22 cellular contexts compared by ENCODE assay signal in the genomic region with DNA sequence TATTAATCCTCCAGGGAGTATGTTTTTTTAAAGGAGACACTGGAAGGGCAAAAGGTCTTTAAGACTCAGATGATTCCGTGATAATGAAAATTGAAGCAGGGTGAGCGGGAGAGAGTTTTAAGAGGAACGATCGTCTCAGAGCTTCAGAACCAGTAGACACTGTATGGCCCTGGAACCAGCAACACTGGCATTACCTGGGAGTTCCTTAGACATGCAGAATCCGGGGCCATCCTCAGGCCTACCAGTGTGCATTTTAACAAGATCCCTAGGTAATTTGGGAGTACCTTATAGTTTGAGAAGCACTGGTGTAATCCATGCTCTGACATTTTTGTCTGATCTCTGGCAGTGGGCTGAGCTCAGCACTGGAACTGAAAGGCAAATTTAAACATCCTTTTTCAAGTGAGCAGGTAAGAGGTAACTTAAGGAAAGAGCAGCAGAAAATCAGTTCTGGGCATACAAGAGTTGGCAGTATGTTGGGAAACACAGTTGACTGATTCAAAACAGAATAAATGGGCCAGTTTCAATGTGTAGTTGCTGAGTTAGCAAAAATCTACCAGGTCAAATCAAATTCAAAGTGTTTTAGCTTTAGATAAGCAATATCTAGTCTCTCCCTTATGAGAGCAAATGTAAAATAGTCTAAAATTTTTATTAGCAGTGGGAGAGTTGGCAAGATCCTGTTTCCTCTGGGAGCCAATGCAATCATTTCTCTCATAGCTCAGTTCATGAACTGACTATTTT.
DNase-seq lines count a peak whose midpoint lies in the region; ATAC-seq, FAIRE-seq and TF ChIP-seq lines count a peak whose summit lies in the region.
"Had no signal": no experiment of that assay in that cellular context is flagged by ENCODE, and none has a peak within 500 bp of the region (broad histone marks: within the 10 kb centered on the region; RNA-seq: fewer than 3 reads in every experiment).

No MANE protein-coding gene starts in this region.

- H2AFZ ChIP-seq in K562 (ENCODE audit: low read depth, low read length) (no peak overlapping the region), smooth muscle cell (ENCODE audit: low read depth) (no peak overlapping the region)

- H3K9ac ChIP-seq in K562 (ENCODE audit: insufficient read depth in 1 of 2, low read depth in 2 of 2, low read length in 2 of 2): no peak overlapping the region
- H3K9ac ChIP-seq in smooth muscle cell (ENCODE audit: low read depth): no peak overlapping the region

- H3K36me3 ChIP-seq in HEK293 (ENCODE audit: control insufficient read depth in 2 of 2, insufficient read depth in 1 of 2, low read length in 2 of 2) (no peaks in the 10 kb centered on the region), K562 (ENCODE audit: control insufficient read depth, insufficient read depth, low read length) (no peaks in the 10 kb centered on the region), smooth muscle cell (ENCODE audit: low read depth) (no peaks in the 10 kb centered on the region)
- H3K36me3 ChIP-seq: SJSA1 had no signal

- no peaks in the 10 kb centered on the region for H3K9me1 ChIP-seq in K562 (ENCODE audit: control insufficient read depth, insufficient read depth, low read length)

- ATAC-seq in K562 (no peak), right cardiac atrium (no peak)
- ATAC-seq: GM12878 had no signal

- H3K4me1 ChIP-seq in HEK293 (ENCODE audit: control insufficient read depth, insufficient read depth, low read length) (peaks cover 20% of the 10 kb centered on the region), K562 (replicated peaks in 1 of 2; ENCODE audit: control insufficient read depth in 2 of 2, insufficient read depth in 2 of 2, low read length in 2 of 2) (no peaks in the 10 kb centered on the region), smooth muscle cell (ENCODE audit: low read depth) (peaks cover 9% of the 10 kb centered on the region), right cardiac atrium (ENCODE audit: control insufficient read depth, insufficient read depth, low read length) (no peaks in the 10 kb centered on the region)
- H3K4me1 ChIP-seq: SJSA1 had no signal

- no TSS peak for BruUV-seq in K562 (replicated peaks; lab: Mats Ljungman, UMichigan)

- no peak for DNase-seq in K562 (ENCODE audit: extremely low read depth in 1 of 4, low spot score in 3 of 4)
- DNase-seq in smooth muscle cell (lab: John Stamatoyannopoulos, UW; ENCODE audit: unreplicated experiment): no peak
- DNase-seq in activated naive CD8-positive, alpha-beta T cell treated with anti-CD3 and anti-CD28 coated beads for 36 hours: no peak
- DNase-seq in GF-D8 (lab: John Stamatoyannopoulos, UW): no peak
- DNase-seq in right cardiac atrium: no peak
- DNase-seq: C1 segment of cervical spinal cord; CD4-positive, alpha-beta memory T cell; COR-L47; KBM-7; MV-4-11; NCI-H1105; NCI-H1436 treated with DMSO at 0.1 percent for 48 hours; NCI-H1930; NCI-H2107; NCI-H526 treated with DMSO at 0.1 percent for 48 hours; Right ventricle myocardium superior; RPMI8226 had no signal

- H3K36me3 Mint-ChIP-seq in nephron (ENCODE audit: low read depth): no peaks in the 10 kb centered on the region
- H3K36me3 Mint-ChIP-seq in activated naive CD8-positive, alpha-beta T cell treated with anti-CD3 and anti-CD28 coated beads for 36 hours: no peaks in the 10 kb centered on the region
- H3K36me3 Mint-ChIP-seq: CD4-positive, alpha-beta memory T cell had no signal

- H3K4me1 Mint-ChIP-seq in nephron: peaks cover 35% of the 10 kb centered on the region
- no peaks in the 10 kb centered on the region for H3K4me1 Mint-ChIP-seq in activated naive CD8-positive, alpha-beta T cell treated with anti-CD3 and anti-CD28 coated beads for 36 hours
- H3K4me1 Mint-ChIP-seq: CD4-positive, alpha-beta memory T cell had no signal

- POLR2A ChIA-PET in HEK293 (lab: Yijun Ruan, JAX) (no interaction called here), K562 (lab: Yijun Ruan, JAX) (no interaction called here)

- in situ Hi-C loops in K562 (cut with MboI): no loop called here

- TF ChIP-seq RAD21 in K562 (CRISPR knock-in tag; conservative IDR thresholded peaks at IDR 0.05 in 1 of 2, IDR thresholded peaks at IDR 0.05 in 1 of 2): no peak

- H3K4me3 ChIP-seq in HEK293 (ENCODE audit: low read depth, low read length) (no peak overlapping the region), K562 (no peak overlapping the region), smooth muscle cell (no peak overlapping the region), right cardiac atrium (ENCODE audit: low read length) (no peak overlapping the region)
- H3K4me3 ChIP-seq: GM12878, SJSA1 had no signal

- H4K20me1 ChIP-seq in K562 (replicated peaks; ENCODE audit: control insufficient read depth, insufficient read depth, low read length) (no peaks in the 10 kb centered on the region), smooth muscle cell (ENCODE audit: low read depth) (no peaks in the 10 kb centered on the region)

- no peak for FAIRE-seq in K562 (lab: Jason Lieb, UNC)
- FAIRE-seq: G401.6, GM12878 had no signal

- 2% methylated on average over 5 of the region's 5 CpGs for WGBS in K562 (ENCODE audit: insufficient coverage, low coverage, missing lambda C conversion rate)
- 70% methylated on average over 5 of the region's 5 CpGs for WGBS in smooth muscle cell (ENCODE audit: low lambda C conversion rate)
- 86% methylated on average over 5 of the region's 5 CpGs for WGBS in right cardiac atrium

- TF ChIP-seq CTCF in HEK293 (tag by site-specific recombination; IDR thresholded peaks at IDR 0.05): no peak
- no peak for TF ChIP-seq CTCF in K562 (IDR thresholded peaks at IDR 0.05 in 2 of 3, conservative IDR thresholded peaks at IDR 0.05 in 1 of 3; ENCODE audit: insufficient read depth in 2 of 3, low read depth in 1 of 3, low read length in 3 of 3)
- TF ChIP-seq CTCF in nephron (IDR thresholded peaks at IDR 0.05; ENCODE audit: unreplicated experiment in 3 of 3): no peak
- TF ChIP-seq CTCF in smooth muscle cell (IDR thresholded peaks at IDR 0.05; ENCODE audit: borderline replicate concordance, insufficient read depth, poor library complexity, severe bottlenecking): no peak

- CTCF ChIA-PET in HEK293 (lab: Yijun Ruan, JAX) (interaction anchor here (0.9 kb wide), 1 partner anchor 562 kb away, joined by 5 read pairs; no protein-coding TSS in a partner anchor), K562 (lab: Yijun Ruan, JAX; ENCODE audit: low intra/inter-chr PET ratio) (no interaction called here)

- H3K9me3 Mint-ChIP-seq in nephron: no peaks in the 10 kb centered on the region
- no peaks in the 10 kb centered on the region for H3K9me3 Mint-ChIP-seq in activated naive CD8-positive, alpha-beta T cell treated with anti-CD3 and anti-CD28 coated beads for 36 hours

- H3K4me2 ChIP-seq in K562 (ENCODE audit: insufficient read depth, low read length): no peak overlapping the region
- peak overlapping the region; percentile 39 for H3K4me2 ChIP-seq in smooth muscle cell

- intact Hi-C loops in K562 (cut with micrococcal nuclease) (no loop called here), right cardiac atrium (cut with DNase I) (no loop called here)

- no peak overlapping the region for H3K4me3 Mint-ChIP-seq in nephron
- H3K4me3 Mint-ChIP-seq in activated naive CD8-positive, alpha-beta T cell treated with anti-CD3 and anti-CD28 coated beads for 36 hours: no peak overlapping the region
- H3K4me3 Mint-ChIP-seq: CD4-positive, alpha-beta memory T cell had no signal

- no peak for TF ChIP-seq POLR2A in K562 (conservative IDR thresholded peaks at IDR 0.05)

- H3K27me3 ChIP-seq in K562 (ENCODE audit: control insufficient read depth in 2 of 2, insufficient read depth in 2 of 2, low read length in 2 of 2) (peaks cover 5 to 12% of the 10 kb centered on the region in 2 experiments; a peak in 2 of 5 replicates), smooth muscle cell (ENCODE audit: low read depth) (no peaks in the 10 kb centered on the region), right cardiac atrium (ENCODE audit: control insufficient read depth, insufficient read depth) (no peaks in the 10 kb centered on the region)
- H3K27me3 ChIP-seq: SJSA1 had no signal

- H3K27ac ChIP-seq in HEK293 (ENCODE audit: extremely low read depth, low read depth, low read length) (no peak overlapping the region), K562 (ENCODE audit: extremely low read depth, low read depth, low read length) (no peak overlapping the region), smooth muscle cell (ENCODE audit: low read depth) (no peak overlapping the region), right cardiac atrium (ENCODE audit: low read length) (no peak overlapping the region)
- H3K27ac ChIP-seq: SJSA1 had no signal

- TF ChIP-seq EP300 in K562 (IDR thresholded peaks at IDR 0.05; ENCODE audit: low read length): no peak

- H3K79me2 ChIP-seq in K562 (ENCODE audit: control insufficient read depth, insufficient read depth, low read length) (no peaks in the 10 kb centered on the region), smooth muscle cell (ENCODE audit: low read depth) (no peaks in the 10 kb centered on the region)

- H3K9me3 ChIP-seq in HEK293 (ENCODE audit: control insufficient read depth, insufficient read depth, low read depth, low read length) (no peaks in the 10 kb centered on the region), K562 (replicated peaks; ENCODE audit: control insufficient read depth, insufficient read depth, low read depth, low read length) (no peaks in the 10 kb centered on the region), smooth muscle cell (replicated peaks; ENCODE audit: low read depth) (no peaks in the 10 kb centered on the region), right cardiac atrium (ENCODE audit: control insufficient read depth, low read length) (no peaks in the 10 kb centered on the region)
- H3K9me3 ChIP-seq: SJSA1 had no signal

- peak overlapping the region; percentile 15 to 83 (median 34) for H3K27ac Mint-ChIP-seq in nephron
- no peak overlapping the region for H3K27ac Mint-ChIP-seq in activated naive CD8-positive, alpha-beta T cell treated with anti-CD3 and anti-CD28 coated beads for 36 hours
- H3K27ac Mint-ChIP-seq: CD4-positive, alpha-beta memory T cell had no signal

- no peaks in the 10 kb centered on the region for H3F3A ChIP-seq in smooth muscle cell (ENCODE audit: low read depth)

- peaks cover 7% of the 10 kb centered on the region for H3K27me3 Mint-ChIP-seq in nephron (ENCODE audit: low read depth)
- H3K27me3 Mint-ChIP-seq in activated naive CD8-positive, alpha-beta T cell treated with anti-CD3 and anti-CD28 coated beads for 36 hours: peaks cover 4% of the 10 kb centered on the region

TF ChIP-seq in HEK293, 187 proteins besides CTCF, POLR2A, EP300 and RAD21:
- TF ChIP-seq ZSCAN23 (tag by site-specific recombination; IDR thresholded peaks at IDR 0.05) (no peak), ZBTB20 (tag by site-specific recombination; IDR thresholded peaks at IDR 0.05) (peak; percentile 66)

TF ChIP-seq in K562, 482 proteins besides CTCF, POLR2A, EP300 and RAD21 (continues in another document):
- TF ChIP-seq MAFK (IDR thresholded peaks at IDR 0.05; ENCODE audit: low read length): peak; percentile 74
- no peak for TF ChIP-seq NUFIP1 (IDR thresholded peaks at IDR 0.05; ENCODE audit: partially characterized antibody)
- TF ChIP-seq C11orf30 (IDR thresholded peaks at IDR 0.05; ENCODE audit: low read depth): peak; percentile 78
- peak; percentile 84 for TF ChIP-seq ZNF316 (IDR thresholded peaks at IDR 0.05)
- TF ChIP-seq WHSC1 (IDR thresholded peaks at IDR 0.05; ENCODE audit: low read length): no peak
- no peak for TF ChIP-seq XRCC4 (IDR thresholded peaks at IDR 0.05; ENCODE audit: extremely low read depth, insufficient read depth, insufficient read length)
- no peak for TF ChIP-seq ZNF174 (CRISPR knock-in tag; IDR thresholded peaks at IDR 0.05)
